1 cellular context compared by ENCODE assay signal in genomic region chr5:149581192-149581861, GRCh38.
TF ChIP-seq lines count a peak whose summit lies in the region.

Gene ARHGEF37 (plus strand): TSS chr5:149581498. CDS start chr5:149597770, 16,272 bp downstream.

TF ChIP-seq in HEK293, 187 proteins besides CTCF, POLR2A, EP300 and RAD21 (continued from another document and continues in another):
- no peak for TF ChIP-seq ZBTB49 (tag by site-specific recombination; IDR thresholded peaks at IDR 0.05; ENCODE audit: low read depth)
- TF ChIP-seq AEBP2 (tag by site-specific recombination; IDR thresholded peaks at IDR 0.05; ENCODE audit: borderline replicate concordance): no peak
- peak; percentile 64 for TF ChIP-seq GLIS1 (tag by site-specific recombination; IDR thresholded peaks at IDR 0.05)
- TF ChIP-seq ZNF433 (tag by site-specific recombination; IDR thresholded peaks at IDR 0.05; ENCODE audit: low read depth): no peak
- TF ChIP-seq EGR2 (tag by site-specific recombination; IDR thresholded peaks at IDR 0.05; ENCODE audit: low read depth): peak; percentile 64
- peak; percentile 60; the same call in 1 of the 2 replicates for TF ChIP-seq PATZ1 (tag by site-specific recombination; IDR thresholded peaks at IDR 0.05)
- no peak for TF ChIP-seq ZNF324 (tag by site-specific recombination; IDR thresholded peaks at IDR 0.05)
- TF ChIP-seq HIC1 (tag by site-specific recombination; IDR thresholded peaks at IDR 0.05): peak; percentile 81
- peak; percentile 41; the same call in 1 of the 2 replicates for TF ChIP-seq PRDM10 (tag by site-specific recombination; IDR thresholded peaks at IDR 0.05)
- no peak for TF ChIP-seq ZNF518A (tag by site-specific recombination; conservative IDR thresholded peaks at IDR 0.05; ENCODE audit: low read depth)
- no peak for TF ChIP-seq SETDB1 (IDR thresholded peaks at IDR 0.05; ENCODE audit: insufficient read length, low read length)
- TF ChIP-seq KLF1 (tag by site-specific recombination; IDR thresholded peaks at IDR 0.05): no peak
- no peak for TF ChIP-seq ZNF670 (tag by site-specific recombination; IDR thresholded peaks at IDR 0.05; ENCODE audit: low read depth)
- no peak for TF ChIP-seq ZNF18 (tag by site-specific recombination; IDR thresholded peaks at IDR 0.05)
- TF ChIP-seq ZNF23 (tag by site-specific recombination; IDR thresholded peaks at IDR 0.05; ENCODE audit: borderline replicate concordance): no peak
- no peak; the same call in 1 of the 2 replicates for TF ChIP-seq KLF10 (tag by site-specific recombination; IDR thresholded peaks at IDR 0.05)
- TF ChIP-seq ZNF548 (tag by site-specific recombination; IDR thresholded peaks at IDR 0.05): no peak
- 0 out of 2 replicates have a peak, but pooled peaks have one; percentile 41 for TF ChIP-seq ZNF184 (tag by site-specific recombination; IDR thresholded peaks at IDR 0.05)
- peak; percentile 62 for TF ChIP-seq ZBTB17 (tag by site-specific recombination; IDR thresholded peaks at IDR 0.05)
- no peak for TF ChIP-seq ZNF785 (tag by site-specific recombination; IDR thresholded peaks at IDR 0.05)
- TF ChIP-seq ZNF155 (tag by site-specific recombination; IDR thresholded peaks at IDR 0.05): no peak
- no peak for TF ChIP-seq ZNF266 (tag by site-specific recombination; IDR thresholded peaks at IDR 0.05; ENCODE audit: low read depth)
- no peak for TF ChIP-seq ZNF555 (tag by site-specific recombination; conservative IDR thresholded peaks at IDR 0.05)
- no peak for TF ChIP-seq ZNF354C (tag by site-specific recombination; IDR thresholded peaks at IDR 0.05; ENCODE audit: borderline replicate concordance, low read depth)
- TF ChIP-seq ZSCAN18 (tag by site-specific recombination; IDR thresholded peaks at IDR 0.05): no peak
- TF ChIP-seq ZBTB10 (tag by site-specific recombination; IDR thresholded peaks at IDR 0.05): no peak
- TF ChIP-seq ZBTB8A (tag by site-specific recombination; IDR thresholded peaks at IDR 0.05): peak; percentile 86
- TF ChIP-seq ZFP41 (tag by site-specific recombination; IDR thresholded peaks at IDR 0.05; ENCODE audit: borderline replicate concordance): no peak
- TF ChIP-seq GLI4 (tag by site-specific recombination; IDR thresholded peaks at IDR 0.05): no peak
